In genomic region chr16:50680907-50681885, GRCh38 we compare ENCODE assay signal across 8 cellular contexts. TPM values are rescaled to one million over a fixed set of nuclear protein-coding genes. Genes with fewer than 3 reads are reported as not detected.
DNase-seq lines count a peak whose midpoint lies in the region; ATAC-seq and TF ChIP-seq lines count a peak whose summit lies in the region.

TSS of gene SNX20 (minus strand) at chr16:50681312. CDS start at chr16:50677526, 3,786 bp downstream.

- H4K20me1 ChIP-seq in osteoblast (ENCODE audit: insufficient read depth, low read length) (no peaks in the 10 kb centered on the region), neural progenitor cell (ENCODE audit: low read depth) (no peaks in the 10 kb centered on the region)

- peak; percentile 12 for DNase-seq in SIG-M5 (lab: John Stamatoyannopoulos, UW)
- DNase-seq in osteoblast (ENCODE audit: insufficient read length, low spot score, missing footprints), result peak; percentile 78
- no peak for DNase-seq in neural progenitor cell (ENCODE audit: low spot score)
- DNase-seq in NCI-H345 treated with DMSO at 0.1 percent for 48 hours (lab: John Stamatoyannopoulos, UW; ENCODE audit: unreplicated experiment), result no peak

- no peaks in the 10 kb centered on the region for H3K27me3 Mint-ChIP-seq in activated naive CD8-positive, alpha-beta T cell
- peaks cover 5% of the 10 kb centered on the region for H3K27me3 Mint-ChIP-seq in neural progenitor cell (ENCODE audit: insufficient read depth, low read depth)

- peak within 1 kb of the TSS; percentile 94 for H3K27ac Mint-ChIP-seq in activated naive CD8-positive, alpha-beta T cell
- H3K27ac Mint-ChIP-seq in neural progenitor cell, result no peak within 1 kb of the TSS

- H3K36me3 Mint-ChIP-seq in activated naive CD8-positive, alpha-beta T cell, result peaks cover 6% of the 10 kb centered on the region
- H3K36me3 Mint-ChIP-seq in neural progenitor cell, result no peaks in the 10 kb centered on the region

- no peaks in the 10 kb centered on the region for H3K79me2 ChIP-seq in osteoblast (ENCODE audit: insufficient read depth, low read length)
- no peaks in the 10 kb centered on the region for H3K79me2 ChIP-seq in neural progenitor cell (ENCODE audit: low read depth)

- H3K9ac ChIP-seq in neural progenitor cell, result no peak within 1 kb of the TSS

- no peaks in the 10 kb centered on the region for H3K27me3 ChIP-seq in osteoblast (ENCODE audit: insufficient read depth, low read length)
- H3K27me3 ChIP-seq in neural progenitor cell, result no peaks in the 10 kb centered on the region

- H3K4me3 ChIP-seq in osteoblast (ENCODE audit: insufficient read depth, low read length), result no peak within 1 kb of the TSS
- H3K4me3 ChIP-seq in neural progenitor cell, result no peak within 1 kb of the TSS

- no peak within 1 kb of the TSS for H3K27ac ChIP-seq in osteoblast (ENCODE audit: low read depth, low read length)
- no peak within 1 kb of the TSS for H3K27ac ChIP-seq in neural progenitor cell

- peaks cover 84% of the 10 kb centered on the region for H3K4me1 Mint-ChIP-seq in activated naive CD8-positive, alpha-beta T cell (ENCODE audit: low read depth)
- H3K4me1 Mint-ChIP-seq in neural progenitor cell, result no peaks in the 10 kb centered on the region

- H2AFZ ChIP-seq in osteoblast (ENCODE audit: low read length), result no peak within 1 kb of the TSS
- H2AFZ ChIP-seq in neural progenitor cell (replicated peaks), result no peak within 1 kb of the TSS

- H3F3A ChIP-seq in neural progenitor cell (ENCODE audit: low read depth), result no peaks in the 10 kb centered on the region

- no peak for TF ChIP-seq CTCF in osteoblast (IDR thresholded peaks at IDR 0.05; ENCODE audit: extremely low read depth, low read depth, low read length)
- no peak for TF ChIP-seq CTCF in neural progenitor cell (IDR thresholded peaks at IDR 0.05)

- H3K36me3 ChIP-seq in osteoblast (ENCODE audit: insufficient read depth, low read length) (no peaks in the 10 kb centered on the region), neural progenitor cell (no peaks in the 10 kb centered on the region)

- H3K4me3 Mint-ChIP-seq in activated naive CD8-positive, alpha-beta T cell, result peak within 1 kb of the TSS; percentile 87
- no peak within 1 kb of the TSS for H3K4me3 Mint-ChIP-seq in neural progenitor cell

- H3K9me3 ChIP-seq in osteoblast (ENCODE audit: low read depth, low read length) (no peaks in the 10 kb centered on the region), neural progenitor cell (ENCODE audit: low read depth) (no peaks in the 10 kb centered on the region)

- H3K4me1 ChIP-seq in osteoblast (ENCODE audit: insufficient read depth, low read length), result no peaks in the 10 kb centered on the region
- H3K4me1 ChIP-seq in neural progenitor cell, result no peaks in the 10 kb centered on the region

- H3K4me2 ChIP-seq in osteoblast (ENCODE audit: insufficient read depth, low read length) (no peak within 1 kb of the TSS), neural progenitor cell (no peak within 1 kb of the TSS)

- ATAC-seq in GM18499 (IDR thresholded peaks at IDR 0.05; ENCODE audit: insufficient read depth, unreplicated experiment) (peak; percentile 36), HG02763 (IDR thresholded peaks at IDR 0.05; ENCODE audit: unreplicated experiment) (peak; percentile 49), HG02970 (IDR thresholded peaks at IDR 0.05; ENCODE audit: low FRiP score, unreplicated experiment) (no peak)

- H3K9me3 Mint-ChIP-seq in activated naive CD8-positive, alpha-beta T cell (ENCODE audit: low read depth), result no peaks in the 10 kb centered on the region
- no peaks in the 10 kb centered on the region for H3K9me3 Mint-ChIP-seq in neural progenitor cell

RNA-seq across cellular contexts. Expression of gene SNX20, which starts in this region (rescaled TPM):
- total RNA-seq in osteoblast (not detected in 2 replicates), neural progenitor cell (ENCODE audit: low replicate concordance) (not detected in 2 replicates)

Comparison
In these comparisons a context has a peak if more than half of its experiments do, and no peak if none do; other contexts are left out.
1. Peak in DNase-seq in osteoblast; RNA of the gene not detected or under 1 TPM.